2 cellular contexts compared by ENCODE assay signal in genomic region chr10:67793313-67793712, GRCh38.
TF ChIP-seq lines count a peak whose summit lies in the region.

No MANE protein-coding gene starts in this region.

TF ChIP-seq in HEK293T, 16 proteins besides CTCF, POLR2A, EP300 and RAD21 (continued from another document):
- TF ChIP-seq PKNOX1 (IDR thresholded peaks at IDR 0.05) (peak; percentile 84), FOXA1 (IDR thresholded peaks at IDR 0.05) (peak; percentile 87), SP1 (IDR thresholded peaks at IDR 0.05) (no peak), ARNT (IDR thresholded peaks at IDR 0.05) (no peak), CTBP1 (IDR thresholded peaks at IDR 0.05; ENCODE audit: borderline replicate concordance) (peak; percentile 23; the same call in 1 of the 2 replicates), HDGF (IDR thresholded peaks at IDR 0.05; ENCODE audit: borderline replicate concordance) (no peak), ZNF384 (IDR thresholded peaks at IDR 0.05) (0 out of 2 replicates have a peak, but pooled peaks have one; percentile 11)

TF ChIP-seq in WTC11, 78 proteins besides CTCF, POLR2A, EP300 and RAD21 (continued from another document):
- TF ChIP-seq AFF4 (CRISPR knock-in tag; IDR thresholded peaks at IDR 0.05; ENCODE audit: borderline replicate concordance) (no peak), GRHL2 (CRISPR knock-in tag; IDR thresholded peaks at IDR 0.05; ENCODE audit: insufficient replicate concordance, severe bottlenecking) (no peak), HMGA2 (CRISPR knock-in tag; IDR thresholded peaks at IDR 0.05) (no peak), MXD4 (CRISPR knock-in tag; IDR thresholded peaks at IDR 0.05; ENCODE audit: borderline replicate concordance) (no peak), GABPB1 (CRISPR knock-in tag; IDR thresholded peaks at IDR 0.05) (no peak), EMX1 (CRISPR knock-in tag; IDR thresholded peaks at IDR 0.05) (no peak), ZNF219 (CRISPR knock-in tag; IDR thresholded peaks at IDR 0.05; ENCODE audit: borderline replicate concordance) (no peak), ZMAT4 (CRISPR knock-in tag; IDR thresholded peaks at IDR 0.05) (no peak), CREB1 (CRISPR knock-in tag; IDR thresholded peaks at IDR 0.05) (no peak), USF2 (CRISPR knock-in tag; IDR thresholded peaks at IDR 0.05) (no peak), E2F4 (CRISPR knock-in tag; IDR thresholded peaks at IDR 0.05; ENCODE audit: borderline replicate concordance, low read depth) (no peak), TEAD1 (CRISPR knock-in tag; IDR thresholded peaks at IDR 0.05) (no peak), ATF2 (CRISPR knock-in tag; IDR thresholded peaks at IDR 0.05; ENCODE audit: borderline replicate concordance, low read depth) (no peak)
